In genomic region chr3:172201136-172201989, GRCh38 we compare ENCODE assay signal across 9 cellular contexts.
DNase-seq lines count a peak whose midpoint lies in the region; ATAC-seq and TF ChIP-seq lines count a peak whose summit lies in the region.
"Had no signal": no experiment of that assay in that cellular context is flagged by ENCODE, and none has a peak within 500 bp of the region (broad histone marks: within the 10 kb centered on the region; RNA-seq: fewer than 3 reads in every experiment).

No MANE protein-coding gene starts in this region.

- H3K4me1 ChIP-seq in foreskin keratinocyte, result peaks cover 26% of the 10 kb centered on the region

- peak; percentile 91 for ATAC-seq in foreskin keratinocyte

- H3K27me3 ChIP-seq in foreskin keratinocyte, result no peaks in the 10 kb centered on the region
- H3K27me3 ChIP-seq: cardiac muscle cell had no signal

- peak; percentile 69 for DNase-seq in ELR (ENCODE audit: low read depth)
- peak; percentile 84 for DNase-seq in SHP77 treated with DMSO at 0.1 percent for 48 hours (lab: John Stamatoyannopoulos, UW)
- peak; percentile 47 to 77 for DNase-seq in foreskin keratinocyte
- DNase-seq in pulmonary artery endothelial cell (ENCODE audit: low read depth, low spot score), result peak; percentile 64
- no peak for DNase-seq in germinal center (ENCODE audit: low spot score)
- DNase-seq in Kasumi-1 (lab: John Stamatoyannopoulos, UW), result no peak
- DNase-seq in NOMO-1 treated with DMSO at 0.1 percent for 48 hours (lab: John Stamatoyannopoulos, UW; ENCODE audit: unreplicated experiment), result no peak
- DNase-seq in HuH-7.5 (ENCODE audit: low spot score), result no peak

- TF ChIP-seq CTCF in foreskin keratinocyte (conservative IDR thresholded peaks at IDR 0.05), result no peak

- peak overlapping the region; percentile 77 for H3K27ac ChIP-seq in foreskin keratinocyte
- H3K27ac ChIP-seq: cardiac muscle cell had no signal

Comparison
In these comparisons a context has a peak if more than half of its experiments do, and no peak if none do; other contexts are left out.
1. DNase-seq: peak in ELR (single experiment), SHP77 treated with DMSO at 0.1 percent for 48 hours (single experiment), foreskin keratinocyte (2 of 2) and pulmonary artery endothelial cell (single experiment); none in germinal center (single experiment), Kasumi-1 (0 of 2), NOMO-1 treated with DMSO at 0.1 percent for 48 hours (single experiment) and HuH-7.5 (single experiment).